16 cellular contexts compared by ENCODE assay signal in the genomic region with DNA sequence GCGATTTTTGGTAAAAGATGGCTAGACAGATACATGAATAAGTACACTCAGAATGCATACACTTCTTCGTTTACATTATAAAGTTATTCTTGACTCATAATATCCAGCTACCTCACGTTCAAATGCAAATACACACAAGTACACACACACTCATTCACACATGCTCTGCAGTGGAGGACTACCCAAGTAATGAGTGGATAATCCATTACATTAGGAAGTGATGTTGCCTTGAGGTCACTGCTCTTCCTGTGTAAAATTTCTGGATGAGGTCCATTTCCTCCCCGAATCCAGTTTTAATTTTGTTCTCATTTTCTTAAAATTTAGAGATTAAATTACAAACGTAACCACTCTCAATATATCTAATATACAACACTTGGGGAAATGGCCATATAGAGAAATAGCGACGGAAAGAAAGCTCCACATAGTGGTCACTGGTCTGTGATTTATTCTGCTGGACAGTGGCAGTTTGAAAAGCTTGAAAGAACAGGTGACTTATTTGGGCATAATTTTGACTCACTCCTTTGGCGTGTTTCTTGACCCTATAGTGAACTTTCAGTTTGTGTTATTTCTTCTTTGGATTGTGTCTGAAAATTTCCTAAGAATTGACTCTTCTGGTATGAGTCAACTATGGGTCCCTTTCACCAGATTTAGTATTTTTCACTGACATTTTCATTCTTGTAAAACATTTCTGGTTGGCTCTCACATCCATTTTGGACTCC. TPM values are rescaled to one million over a fixed set of nuclear protein-coding genes. Genes with fewer than 3 reads are reported as not detected.
DNase-seq lines count a peak whose midpoint lies in the region; ATAC-seq, FAIRE-seq and TF ChIP-seq lines count a peak whose summit lies in the region.
"Had no signal": no experiment of that assay in that cellular context is flagged by ENCODE, and none has a peak within 500 bp of the region (broad histone marks: within the 10 kb centered on the region; RNA-seq: fewer than 3 reads in every experiment).

No MANE protein-coding gene starts in this region.

- no peak for FAIRE-seq in bronchial epithelial cell (lab: Jason Lieb, UNC)

- H3K36me3 ChIP-seq in bronchial epithelial cell (ENCODE audit: control insufficient read depth, insufficient read depth, low read length), result no peaks in the 10 kb centered on the region
- H3K36me3 ChIP-seq: gastrocnemius medialis had no signal

- intact Hi-C loops in activated T-helper 2 cell treated with anti-CD3 and anti-CD28 coated beads, Interferon-gamma antibody, Interleukin-2, Interleukin-4, amounts not matched to agents 10 μg/mL and 5 μg/mL and 100 μg/mL, durations not matched to agents 14 hours and 24 hours and 36 hours (cut with micrococcal nuclease), result no loop called here

- no peaks in the 10 kb centered on the region for H3K27me3 ChIP-seq in bronchial epithelial cell (ENCODE audit: control insufficient read depth, insufficient read depth, low read length)
- H3K27me3 ChIP-seq: gastrocnemius medialis had no signal

- H3K4me3 Mint-ChIP-seq in activated T-cell treated with anti-CD3 and anti-CD28 coated beads, Interleukin-2, amount 50 U/mL, for 72 hours, result peak overlapping the region; percentile 5 to 43
- H3K4me3 Mint-ChIP-seq in activated T-cell treated with anti-CD3 and anti-CD28 coated beads, Interleukin-2, amount 50 U/mL, for 4 hours, result no peak overlapping the region
- no peak overlapping the region for H3K4me3 Mint-ChIP-seq in activated T-helper 2 cell treated with anti-CD3 and anti-CD28 coated beads, Interferon-gamma antibody, Interleukin-2, Interleukin-4, amounts not matched to agents 10 μg/mL and 5 μg/mL and 100 μg/mL, durations not matched to agents 14 hours and 24 hours and 36 hours (ENCODE audit: low read depth)
- H3K4me3 Mint-ChIP-seq: activated T-cell treated with anti-CD3 and anti-CD28 coated beads, Interleukin-2, amount 50 U/mL, for 24 hours; immature natural killer cell had no signal

- no peak for TF ChIP-seq CTCF in bronchial epithelial cell (IDR thresholded peaks at IDR 0.05; ENCODE audit: insufficient read depth, low read length, severe bottlenecking)

- H3K9me3 Mint-ChIP-seq in activated T-cell treated with anti-CD3 and anti-CD28 coated beads, Interleukin-2, amount 50 U/mL, for 72 hours, result no peaks in the 10 kb centered on the region
- no peaks in the 10 kb centered on the region for H3K9me3 Mint-ChIP-seq in activated T-cell treated with anti-CD3 and anti-CD28 coated beads, Interleukin-2, amount 50 U/mL, for 4 hours
- no peaks in the 10 kb centered on the region for H3K9me3 Mint-ChIP-seq in activated T-helper 2 cell treated with anti-CD3 and anti-CD28 coated beads, Interferon-gamma antibody, Interleukin-2, Interleukin-4, amounts not matched to agents 10 μg/mL and 5 μg/mL and 100 μg/mL, durations not matched to agents 14 hours and 24 hours and 36 hours
- H3K9me3 Mint-ChIP-seq: activated T-cell treated with anti-CD3 and anti-CD28 coated beads, Interleukin-2, amount 50 U/mL, for 24 hours had no signal

- peaks cover 11% of the 10 kb centered on the region for H3K4me1 Mint-ChIP-seq in activated T-cell treated with anti-CD3 and anti-CD28 coated beads, Interleukin-2, amount 50 U/mL, for 72 hours (ENCODE audit: low read depth)
- no peaks in the 10 kb centered on the region for H3K4me1 Mint-ChIP-seq in activated T-cell treated with anti-CD3 and anti-CD28 coated beads, Interleukin-2, amount 50 U/mL, for 4 hours (ENCODE audit: low read depth)
- H3K4me1 Mint-ChIP-seq in activated T-helper 2 cell treated with anti-CD3 and anti-CD28 coated beads, Interferon-gamma antibody, Interleukin-2, Interleukin-4, amounts not matched to agents 10 μg/mL and 5 μg/mL and 100 μg/mL, durations not matched to agents 14 hours and 24 hours and 36 hours (ENCODE audit: low read depth), result peaks cover 10% of the 10 kb centered on the region
- H3K4me1 Mint-ChIP-seq: immature natural killer cell had no signal

- peaks cover 8% of the 10 kb centered on the region for H3K27me3 Mint-ChIP-seq in activated T-cell treated with anti-CD3 and anti-CD28 coated beads, Interleukin-2, amount 50 U/mL, for 72 hours (ENCODE audit: low read depth)
- peaks cover 6% of the 10 kb centered on the region for H3K27me3 Mint-ChIP-seq in activated T-cell treated with anti-CD3 and anti-CD28 coated beads, Interleukin-2, amount 50 U/mL, for 4 hours (ENCODE audit: low read depth)
- H3K27me3 Mint-ChIP-seq in activated T-helper 2 cell treated with anti-CD3 and anti-CD28 coated beads, Interferon-gamma antibody, Interleukin-2, Interleukin-4, amounts not matched to agents 10 μg/mL and 5 μg/mL and 100 μg/mL, durations not matched to agents 14 hours and 24 hours and 36 hours (ENCODE audit: low read depth), result no peaks in the 10 kb centered on the region
- H3K27me3 Mint-ChIP-seq: activated T-cell treated with anti-CD3 and anti-CD28 coated beads, Interleukin-2, amount 50 U/mL, for 24 hours had no signal

- H3K36me3 Mint-ChIP-seq in activated T-cell treated with anti-CD3 and anti-CD28 coated beads, Interleukin-2, amount 50 U/mL, for 72 hours (ENCODE audit: insufficient read depth in 2 of 2), result no peaks in the 10 kb centered on the region
- H3K36me3 Mint-ChIP-seq in activated T-cell treated with anti-CD3 and anti-CD28 coated beads, Interleukin-2, amount 50 U/mL, for 4 hours (ENCODE audit: insufficient read depth), result no peaks in the 10 kb centered on the region
- peaks cover 3% of the 10 kb centered on the region for H3K36me3 Mint-ChIP-seq in activated T-helper 2 cell treated with anti-CD3 and anti-CD28 coated beads, Interferon-gamma antibody, Interleukin-2, Interleukin-4, amounts not matched to agents 10 μg/mL and 5 μg/mL and 100 μg/mL, durations not matched to agents 14 hours and 24 hours and 36 hours (ENCODE audit: low read depth)
- H3K36me3 Mint-ChIP-seq: immature natural killer cell had no signal

- ATAC-seq in activated T-cell treated with anti-CD3 and anti-CD28 coated beads, Interleukin-2, amount 50 U/mL, for 72 hours (replicated peaks in 1 of 2), result peak; percentile 34 to 59
- no peak for ATAC-seq in activated T-cell treated with anti-CD3 and anti-CD28 coated beads, Interleukin-2, amount 50 U/mL, for 4 hours
- no peak for ATAC-seq in HG03457 (IDR thresholded peaks at IDR 0.05; ENCODE audit: unreplicated experiment)
- no peak for ATAC-seq in HG03108 (IDR thresholded peaks at IDR 0.05; ENCODE audit: unreplicated experiment)
- ATAC-seq: gastrocnemius medialis had no signal

- no peak overlapping the region for H3K27ac Mint-ChIP-seq in activated T-cell treated with anti-CD3 and anti-CD28 coated beads, Interleukin-2, amount 50 U/mL, for 72 hours
- no peak overlapping the region for H3K27ac Mint-ChIP-seq in activated T-helper 2 cell treated with anti-CD3 and anti-CD28 coated beads, Interferon-gamma antibody, Interleukin-2, Interleukin-4, amounts not matched to agents 10 μg/mL and 5 μg/mL and 100 μg/mL, durations not matched to agents 14 hours and 24 hours and 36 hours
- H3K27ac Mint-ChIP-seq: activated T-cell treated with anti-CD3 and anti-CD28 coated beads, Interleukin-2, amount 50 U/mL, for 24 hours; immature natural killer cell had no signal

- no peak overlapping the region for H3K4me3 ChIP-seq in bronchial epithelial cell (ENCODE audit: low read depth, low read length)
- H3K4me3 ChIP-seq: gastrocnemius medialis had no signal

- no peak for DNase-seq in activated T-cell treated with anti-CD3 and anti-CD28 coated beads, Interleukin-2, amount 50 U/mL, for 72 hours
- no peak for DNase-seq in activated T-cell treated with anti-CD3 and anti-CD28 coated beads, Interleukin-2, amount 50 U/mL, for 4 hours
- peak; percentile 12 for DNase-seq in HPDE6-E6E7 (ENCODE audit: extremely low spot score)
- peak; percentile 4 for DNase-seq in bronchial epithelial cell (ENCODE audit: low read depth)
- peak; percentile 21 for DNase-seq in stromal cell of bone marrow (ENCODE audit: low read depth)
- DNase-seq in activated T-helper 2 cell treated with anti-CD3 and anti-CD28 coated beads, Interferon-gamma antibody, Interleukin-2, Interleukin-4, amounts not matched to agents 10 μg/mL and 5 μg/mL and 100 μg/mL, durations not matched to agents 14 hours and 24 hours and 36 hours (ENCODE audit: low spot score), result no peak
- DNase-seq: activated CD4-positive, alpha-beta T cell treated with anti-CD3 and anti-CD28 coated beads for 1 hour; activated T-cell treated with anti-CD3 and anti-CD28 coated beads, Interleukin-2, amount 50 U/mL, for 24 hours; aorta; gastrocnemius medialis; immature natural killer cell; KG1; NCI-H146; NCI-H526 had no signal

RNA-seq across cellular contexts. Expression of a gene that starts 25.6 kb away (rescaled TPM):
- total RNA-seq in activated T-cell treated with anti-CD3 and anti-CD28 coated beads, Interleukin-2, amount 50 U/mL, for 72 hours, result 10 to 100 TPM; 21.7 to 27.5 TPM
- total RNA-seq in activated T-cell treated with anti-CD3 and anti-CD28 coated beads, Interleukin-2, amount 50 U/mL, for 4 hours, result 10 to 100 TPM; 18.7 to 22.9 (median 19.2) TPM
- total RNA-seq in bronchial epithelial cell, result 19.0 and 25.9 TPM in 2 replicates
- total RNA-seq in activated T-helper 2 cell treated with anti-CD3 and anti-CD28 coated beads, Interferon-gamma antibody, Interleukin-2, Interleukin-4, amounts not matched to agents 10 μg/mL and 5 μg/mL and 100 μg/mL, durations not matched to agents 14 hours and 24 hours and 36 hours, result 12.4 and 20.0 TPM in 2 replicates

Comparison
In these comparisons a context has a peak if more than half of its experiments do, and no peak if none do; other contexts are left out.
1. ATAC-seq: peak in activated T-cell treated with anti-CD3 and anti-CD28 coated beads, Interleukin-2, amount 50 U/mL, for 72 hours (2 of 2); none in activated T-cell treated with anti-CD3 and anti-CD28 coated beads, Interleukin-2, amount 50 U/mL, for 4 hours (0 of 2), HG03457 (single experiment) and HG03108 (single experiment).
2. H3K4me3 Mint-ChIP-seq: peak in activated T-cell treated with anti-CD3 and anti-CD28 coated beads, Interleukin-2, amount 50 U/mL, for 72 hours (2 of 2); none in activated T-cell treated with anti-CD3 and anti-CD28 coated beads, Interleukin-2, amount 50 U/mL, for 4 hours (single experiment) and activated T-helper 2 cell treated with anti-CD3 and anti-CD28 coated beads, Interferon-gamma antibody, Interleukin-2, Interleukin-4, amounts not matched to agents 10 μg/mL and 5 μg/mL and 100 μg/mL, durations not matched to agents 14 hours and 24 hours and 36 hours (single experiment).
3. DNase-seq: peak in HPDE6-E6E7 (single experiment), bronchial epithelial cell (single experiment) and stromal cell of bone marrow (single experiment); none in activated T-cell treated with anti-CD3 and anti-CD28 coated beads, Interleukin-2, amount 50 U/mL, for 72 hours (0 of 2), activated T-cell treated with anti-CD3 and anti-CD28 coated beads, Interleukin-2, amount 50 U/mL, for 4 hours (single experiment) and activated T-helper 2 cell treated with anti-CD3 and anti-CD28 coated beads, Interferon-gamma antibody, Interleukin-2, Interleukin-4, amounts not matched to agents 10 μg/mL and 5 μg/mL and 100 μg/mL, durations not matched to agents 14 hours and 24 hours and 36 hours (single experiment).